Comparison of ENCODE assay signal across 10 cellular contexts in the genomic region with DNA sequence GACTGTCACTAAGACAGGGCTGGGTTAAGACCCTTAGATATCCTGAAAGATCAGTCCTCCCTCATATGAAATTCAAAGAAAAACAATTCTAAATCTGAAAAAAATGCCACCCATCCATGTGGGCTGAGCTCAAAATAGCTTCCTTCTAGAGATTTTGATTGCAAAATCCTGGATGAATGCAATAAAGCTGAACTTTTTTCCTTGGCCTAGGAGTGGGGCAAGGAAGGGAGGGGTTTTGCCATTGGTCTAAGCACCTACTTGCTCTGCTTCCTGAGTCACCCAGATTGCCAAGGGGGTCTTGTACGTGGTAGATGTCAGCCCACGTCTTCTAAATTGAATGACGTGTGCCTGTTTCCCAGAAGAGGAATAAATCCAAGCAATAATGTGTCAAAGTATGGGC. TPM values are rescaled to one million over a fixed set of nuclear protein-coding genes. Genes with fewer than 3 reads are reported as not detected.
DNase-seq lines count a peak whose midpoint lies in the region; ATAC-seq, FAIRE-seq and TF ChIP-seq lines count a peak whose summit lies in the region.
"Had no signal": no experiment of that assay in that cellular context is flagged by ENCODE, and none has a peak within 500 bp of the region (broad histone marks: within the 10 kb centered on the region; RNA-seq: fewer than 3 reads in every experiment).

No MANE protein-coding gene starts in this region.

- no peaks in the 10 kb centered on the region for H3K9me1 ChIP-seq in K562 (ENCODE audit: control insufficient read depth, insufficient read depth, low read length)

- DNase-seq in GM03348 (ENCODE audit: low spot score), result peak; percentile 62
- no peak for DNase-seq in K562 (ENCODE audit: extremely low read depth in 1 of 4, low spot score in 3 of 4)
- no peak for DNase-seq in right cardiac atrium
- no peak for DNase-seq in smooth muscle cell (lab: John Stamatoyannopoulos, UW; ENCODE audit: unreplicated experiment)
- no peak for DNase-seq in NAMALWA (ENCODE audit: low spot score)
- DNase-seq in NCI-H82 treated with DMSO at 0.1 percent for 48 hours (lab: John Stamatoyannopoulos, UW; ENCODE audit: unreplicated experiment), result no peak
- no peak for DNase-seq in DMS 273 (lab: John Stamatoyannopoulos, UW; ENCODE audit: unreplicated experiment)
- DNase-seq: activated effector memory CD4-positive, alpha-beta T cell treated with Interleukin-2 at 50 U/mL for 16 hours; ovary had no signal

- no peaks in the 10 kb centered on the region for H3K79me2 ChIP-seq in K562 (ENCODE audit: control insufficient read depth, insufficient read depth, low read length)
- H3K79me2 ChIP-seq in smooth muscle cell (ENCODE audit: low read depth), result no peaks in the 10 kb centered on the region

- 81% methylated on average over 3 of the region's 3 CpGs for WGBS in K562 (ENCODE audit: insufficient coverage, low coverage, missing lambda C conversion rate)
- 54% methylated on average over 3 of the region's 3 CpGs for WGBS in right cardiac atrium
- WGBS in smooth muscle cell (ENCODE audit: low lambda C conversion rate), result 17% methylated on average over 3 of the region's 3 CpGs

- H3F3A ChIP-seq in smooth muscle cell (ENCODE audit: low read depth), result peaks cover 20% of the 10 kb centered on the region

- no peaks in the 10 kb centered on the region for H3K36me3 ChIP-seq in K562 (ENCODE audit: control insufficient read depth, insufficient read depth, low read length)
- H3K36me3 ChIP-seq in smooth muscle cell (ENCODE audit: low read depth), result no peaks in the 10 kb centered on the region
- H3K36me3 ChIP-seq: ovary had no signal

- H4K20me1 ChIP-seq in K562 (replicated peaks; ENCODE audit: control insufficient read depth, insufficient read depth, low read length) (no peaks in the 10 kb centered on the region), smooth muscle cell (ENCODE audit: low read depth) (no peaks in the 10 kb centered on the region)

- FAIRE-seq in K562 (lab: Jason Lieb, UNC), result peak; percentile 32

- H3K9ac ChIP-seq in K562 (ENCODE audit: insufficient read depth in 1 of 2, low read depth in 2 of 2, low read length in 2 of 2) (no peak overlapping the region), smooth muscle cell (ENCODE audit: low read depth) (peak overlapping the region; percentile 14)

- ATAC-seq in K562 (no peak), right cardiac atrium (peak; percentile 25 to 53), GM21528 (IDR thresholded peaks at IDR 0.05; ENCODE audit: low FRiP score, unreplicated experiment) (no peak)

- H3K9me3 ChIP-seq in K562 (replicated peaks; ENCODE audit: control insufficient read depth, insufficient read depth, low read depth, low read length) (no peaks in the 10 kb centered on the region), right cardiac atrium (ENCODE audit: control insufficient read depth, low read length) (no peaks in the 10 kb centered on the region), smooth muscle cell (replicated peaks; ENCODE audit: low read depth) (no peaks in the 10 kb centered on the region)
- H3K9me3 ChIP-seq: ovary had no signal

- intact Hi-C loops in K562 (cut with micrococcal nuclease) (no loop called here), right cardiac atrium (cut with DNase I) (no loop called here)

- POLR2A ChIA-PET in K562 (lab: Yijun Ruan, JAX), result interaction anchor here (0.9 to 1.6 kb wide), 3 partner anchors 8 to 14 kb away, joined by 3 to 6 read pairs (median 5); no protein-coding TSS in a partner anchor

- no peak overlapping the region for H3K4me3 ChIP-seq in K562
- H3K4me3 ChIP-seq in right cardiac atrium (ENCODE audit: low read length), result no peak overlapping the region
- no peak overlapping the region for H3K4me3 ChIP-seq in smooth muscle cell
- H3K4me3 ChIP-seq: ovary had no signal

- TF ChIP-seq EP300 in K562 (IDR thresholded peaks at IDR 0.05; ENCODE audit: low read length), result no peak

- H2AFZ ChIP-seq in K562 (ENCODE audit: low read depth, low read length) (no peak overlapping the region), smooth muscle cell (ENCODE audit: low read depth) (no peak overlapping the region)

- H3K27ac ChIP-seq in K562 (ENCODE audit: extremely low read depth, low read depth, low read length) (no peak overlapping the region), right cardiac atrium (ENCODE audit: low read length) (peak overlapping the region; percentile 81), smooth muscle cell (ENCODE audit: low read depth) (peak overlapping the region; percentile 93)

- H3K27me3 ChIP-seq in K562 (ENCODE audit: control insufficient read depth in 2 of 2, insufficient read depth in 2 of 2, low read length in 2 of 2) (no peaks in the 10 kb centered on the region), right cardiac atrium (ENCODE audit: control insufficient read depth, insufficient read depth) (no peaks in the 10 kb centered on the region), smooth muscle cell (ENCODE audit: low read depth) (no peaks in the 10 kb centered on the region)
- H3K27me3 ChIP-seq: ovary had no signal

- no peak for TF ChIP-seq RAD21 in K562 (CRISPR knock-in tag; conservative IDR thresholded peaks at IDR 0.05 in 1 of 2, IDR thresholded peaks at IDR 0.05 in 1 of 2)

- in situ Hi-C loops in K562 (cut with MboI), result no loop called here

- H3K4me1 ChIP-seq in K562 (replicated peaks in 1 of 2; ENCODE audit: control insufficient read depth in 2 of 2, insufficient read depth in 2 of 2, low read length in 2 of 2) (peaks cover 0 to 12% of the 10 kb centered on the region in 2 experiments; a peak in 4 of 5 replicates), right cardiac atrium (ENCODE audit: control insufficient read depth, insufficient read depth, low read length) (peaks cover 15% of the 10 kb centered on the region), smooth muscle cell (ENCODE audit: low read depth) (peaks cover 4% of the 10 kb centered on the region)

- TF ChIP-seq CTCF in K562 (IDR thresholded peaks at IDR 0.05 in 2 of 3, conservative IDR thresholded peaks at IDR 0.05 in 1 of 3; ENCODE audit: insufficient read depth in 2 of 3, low read depth in 1 of 3, low read length in 3 of 3), result no peak
- TF ChIP-seq CTCF in smooth muscle cell (IDR thresholded peaks at IDR 0.05; ENCODE audit: borderline replicate concordance, insufficient read depth, poor library complexity, severe bottlenecking), result no peak

- TF ChIP-seq POLR2A in K562 (conservative IDR thresholded peaks at IDR 0.05), result no peak

- CTCF ChIA-PET in K562 (lab: Yijun Ruan, JAX; ENCODE audit: low intra/inter-chr PET ratio), result no interaction called here

- no peak overlapping the region for H3K4me2 ChIP-seq in K562 (ENCODE audit: insufficient read depth, low read length)
- peak overlapping the region; percentile 45 for H3K4me2 ChIP-seq in smooth muscle cell

- no TSS peak for BruUV-seq in K562 (replicated peaks; lab: Mats Ljungman, UMichigan)

TF ChIP-seq in K562, 482 proteins besides CTCF, POLR2A, EP300 and RAD21:
- no peak for TF ChIP-seq HSF4 (CRISPR knock-in tag; IDR thresholded peaks at IDR 0.05; ENCODE audit: borderline replicate concordance)
- TF ChIP-seq SIN3A (IDR thresholded peaks at IDR 0.05; ENCODE audit: borderline replicate concordance in 2 of 2, control insufficient read depth in 1 of 2, low read depth in 2 of 2, low read length in 2 of 2), result no peak
- no peak for TF ChIP-seq RBM17 (IDR thresholded peaks at IDR 0.05; ENCODE audit: borderline replicate concordance, low read depth, low read length)
- no peak for TF ChIP-seq HMG20A (CRISPR knock-in tag; conservative IDR thresholded peaks at IDR 0.05)
- no peak for TF ChIP-seq CHCHD3 (CRISPR knock-in tag; IDR thresholded peaks at IDR 0.05)

RNA-seq across cellular contexts. Expression of a gene that starts 15.3 kb away (rescaled TPM):
- 61.6 and 88.8 TPM in 2 replicates for total RNA-seq in K562 (2011; cell fraction: chromatin; rRNA removed; ENCODE audit: low replicate concordance)
- total RNA-seq in K562 (2011; cell fraction: nucleolus; rRNA removed), result 33.5 and 35.9 TPM in 2 replicates
- 44.2 and 72.8 TPM in 2 replicates for total RNA-seq in K562 (2011; cell fraction: nucleoplasm; rRNA removed)
- total RNA-seq in K562 (2014; rRNA removed) (11.1 and 11.9 TPM in 2 replicates), K562 (2014; rRNA removed; fragmentation: Illumina TruSeq; extraction: Trizol) (9.2 and 11.0 TPM in 2 replicates), K562 (2015; rRNA removed; fragmentation: Illumina TruSeq; extraction: Trizol) (9.1 and 9.6 TPM in 2 replicates), K562 (2021) (24.3 and 30.1 TPM in 2 replicates), right cardiac atrium (10 to 100 TPM; 29.2 to 40.5 (median 30.5) TPM), smooth muscle cell (21.9 and 25.9 TPM in 2 replicates)
- polyA plus RNA-seq in K562 (2011; rRNA removed) (14.6 and 22.6 TPM in 2 replicates), K562 (2014; fragmentation: Illumina TruSeq; extraction: Trizol) (34.7 and 39.2 TPM in 2 replicates), K562 (2014; fragmentation: Nextera tagmentation; extraction: Ambion mirVana) (1 to 10 TPM; 4.3 to 5.0 TPM), K562 (2014; rRNA removed) (13.3 and 14.3 TPM in 2 replicates), right cardiac atrium (9.9 TPM), smooth muscle cell (20.2 and 27.7 TPM in 2 replicates)
- polyA plus RNA-seq in K562 (2011; cell fraction: cytosol; rRNA removed), result 11.5 and 14.8 TPM in 2 replicates
- 52.1 and 90.9 TPM in 2 replicates for polyA plus RNA-seq in K562 (2011; cell fraction: nucleus; rRNA removed)
- polyA plus RNA-seq in K562 (2012), result 17.9 and 20.7 TPM in 2 replicates
- 14.9 and 15.1 TPM in 2 replicates for polyA minus RNA-seq in K562 (2011; rRNA and poly(A)+ RNA removed)
- 15.1 and 16.3 TPM in 2 replicates for polyA minus RNA-seq in K562 (2011; cell fraction: cytosol; rRNA and poly(A)+ RNA removed)
- polyA minus RNA-seq in K562 (2011; cell fraction: nucleus; rRNA and poly(A)+ RNA removed), result 12.7 and 18.8 TPM in 2 replicates

Comparison
In these comparisons a context has a peak if more than half of its experiments do, and no peak if none do; other contexts are left out.
1. ATAC-seq: peak in right cardiac atrium (2 of 2); none in K562 (single experiment) and GM21528 (single experiment).